Comparison of ENCODE assay signal across 17 cellular contexts in genomic region chr12:131060011-131060703, GRCh38.
DNase-seq lines count a peak whose midpoint lies in the region; ATAC-seq and TF ChIP-seq lines count a peak whose summit lies in the region.
"Had no signal": no experiment of that assay in that cellular context is flagged by ENCODE, and none has a peak within 500 bp of the region (broad histone marks: within the 10 kb centered on the region; RNA-seq: fewer than 3 reads in every experiment).

No MANE protein-coding gene starts in this region.

- ATAC-seq in left ventricle myocardium superior (no peak), HG02763 (IDR thresholded peaks at IDR 0.05; ENCODE audit: unreplicated experiment) (no peak)
- ATAC-seq: A549, GM23338 had no signal

- no peaks in the 10 kb centered on the region for H3K36me3 ChIP-seq in right atrium auricular region
- no peaks in the 10 kb centered on the region for H3K36me3 ChIP-seq in endodermal cell (ENCODE audit: control insufficient read depth, insufficient read depth, low read length)

- intact Hi-C loops in left ventricle myocardium superior (cut with micrococcal nuclease), result no loop called here
- intact Hi-C loops in posterior vena cava (cut with DNase I), result no loop called here

- no peaks in the 10 kb centered on the region for H3K9me3 Mint-ChIP-seq in endodermal cell
- H3K9me3 Mint-ChIP-seq: GM23338 had no signal

- no peaks in the 10 kb centered on the region for H3K27me3 Mint-ChIP-seq in endodermal cell (ENCODE audit: insufficient read depth)

- H3K4me3 ChIP-seq in right atrium auricular region (no peak overlapping the region), endodermal cell (ENCODE audit: low read length) (no peak overlapping the region)
- H3K4me3 ChIP-seq: A549, GM23338 had no signal

- no peak overlapping the region for H3K9ac ChIP-seq in endodermal cell (ENCODE audit: extremely low read depth, low read length, poor library complexity, severe bottlenecking)

- no peaks in the 10 kb centered on the region for H3K36me3 Mint-ChIP-seq in endodermal cell (ENCODE audit: low read depth)

- no peaks in the 10 kb centered on the region for H3K4me1 Mint-ChIP-seq in endodermal cell
- H3K4me1 Mint-ChIP-seq: GM23338 had no signal

- H3K27ac ChIP-seq in right atrium auricular region, result peak overlapping the region in 1 of 2 donors; percentile 41
- H3K27ac ChIP-seq in endodermal cell (ENCODE audit: low read depth, low read length), result no peak overlapping the region
- H3K27ac ChIP-seq: A549 had no signal

- H3K9me3 ChIP-seq in right atrium auricular region, result no peaks in the 10 kb centered on the region
- no peaks in the 10 kb centered on the region for H3K9me3 ChIP-seq in endodermal cell (ENCODE audit: control insufficient read depth, low read length)
- H3K9me3 ChIP-seq: A549 had no signal

- peak; percentile 28 for DNase-seq in left ventricle myocardium superior
- no peak for DNase-seq in right atrium auricular region (ENCODE audit: low spot score)
- peak; percentile 35 for DNase-seq in endodermal cell
- DNase-seq in posterior vena cava (ENCODE audit: low spot score), result peak; percentile 66
- peak; percentile 40 for DNase-seq in ureter (ENCODE audit: low spot score)
- DNase-seq in Kasumi-1 (lab: John Stamatoyannopoulos, UW), result no peak
- no peak for DNase-seq in T-helper 1 cell
- DNase-seq: C1 segment of cervical spinal cord, KBM-7, NCI-H1694 treated with DMSO at 0.1 percent for 48 hours, NCI-H2107, NCI-H510A treated with DMSO at 0.1 percent for 48 hours, NCI-H774, RPMI8226 had no signal

- no peak overlapping the region for H3K4me3 Mint-ChIP-seq in endodermal cell
- H3K4me3 Mint-ChIP-seq: GM23338 had no signal

- H3K4me1 ChIP-seq in right atrium auricular region (peaks cover 0 to 25% of the 10 kb centered on the region in 2 donors), endodermal cell (ENCODE audit: control insufficient read depth, insufficient read depth, low read length) (no peaks in the 10 kb centered on the region)
- H3K4me1 ChIP-seq: A549 had no signal

- TF ChIP-seq CTCF in right atrium auricular region (IDR thresholded peaks at IDR 0.05) (no peak), endodermal cell (conservative IDR thresholded peaks at IDR 0.05) (no peak)

- H3K27me3 ChIP-seq in right atrium auricular region (no peaks in the 10 kb centered on the region), endodermal cell (ENCODE audit: control insufficient read depth, insufficient read depth, low read length, poor library complexity, severe bottlenecking) (no peaks in the 10 kb centered on the region)

- WGBS in endodermal cell (ENCODE audit: insufficient coverage in 1 of 2, insufficient read length in 1 of 2), 2 experiments, result 93 to 99% methylated on average over 11 to 16 of the region's 16 CpGs

- no peak overlapping the region for H3K27ac Mint-ChIP-seq in endodermal cell
- H3K27ac Mint-ChIP-seq: GM23338 had no signal

Comparison
In these comparisons a context has a peak if more than half of its experiments do, and no peak if none do; other contexts are left out.
1. DNase-seq: peak in left ventricle myocardium superior (single experiment), endodermal cell (single experiment), posterior vena cava (single experiment) and ureter (single experiment); none in right atrium auricular region (single experiment), Kasumi-1 (0 of 2) and T-helper 1 cell (0 of 5).